Comparison of ENCODE assay signal across 8 cellular contexts in genomic region chr1:24503003-24503751, GRCh38. TPM values are rescaled to one million over a fixed set of nuclear protein-coding genes. Genes with fewer than 3 reads are reported as not detected.
DNase-seq lines count a peak whose midpoint lies in the region; ATAC-seq, FAIRE-seq and TF ChIP-seq lines count a peak whose summit lies in the region.

No MANE protein-coding gene starts in this region.

- H3K4me2 ChIP-seq in OCI-LY3 (ENCODE audit: low read length), result peak overlapping the region; percentile 81

- H2AFZ ChIP-seq in OCI-LY3 (ENCODE audit: low read depth, low read length), result peak overlapping the region; percentile 4; the same call in 1 of the 2 replicates

- H3K4me3 ChIP-seq in OCI-LY3 (ENCODE audit: low read length) (peak overlapping the region; percentile 97), coronary artery (peak overlapping the region; percentile 79), mononuclear cell (ENCODE audit: low read length) (peak overlapping the region; percentile 77), aorta (ENCODE audit: low read length in 2 of 2) (peak overlapping the region; percentile 55 to 87)

- H3K36me3 ChIP-seq in OCI-LY3 (replicated peaks; ENCODE audit: low read depth, low read length), result no peaks in the 10 kb centered on the region
- H3K36me3 ChIP-seq in aorta (ENCODE audit: control insufficient read depth in 1 of 2, insufficient read depth in 2 of 2, low read length in 1 of 2), result no peaks in the 10 kb centered on the region

- TF ChIP-seq CTCF in OCI-LY3 (IDR thresholded peaks at IDR 0.05; ENCODE audit: low read depth, low read length), result no peak
- TF ChIP-seq CTCF in coronary artery (IDR thresholded peaks at IDR 0.05), result no peak

- H3K27ac ChIP-seq in OCI-LY3 (ENCODE audit: low read length) (no peak overlapping the region), coronary artery (peak overlapping the region in 1 of 2 donors; percentile 64), aorta (ENCODE audit: low read depth in 1 of 2, low read length in 2 of 2) (no peak overlapping the region)

- 11 to 23% methylated on average over 33 to 61 of the region's 61 CpGs for WGBS in aorta, 2 donors

- no peak for TF ChIP-seq POLR2A in GM12891 (IDR thresholded peaks at IDR 0.05; ENCODE audit: low read depth, low read length)

- H3K79me2 ChIP-seq in OCI-LY3 (ENCODE audit: low read length), result no peaks in the 10 kb centered on the region

- intact Hi-C loops in aorta (cut with DNase I), result no loop called here

- no peak for FAIRE-seq in GM12891 (lab: Jason Lieb, UNC)

- H4K20me1 ChIP-seq in OCI-LY3 (ENCODE audit: insufficient read depth, low read length), result no peaks in the 10 kb centered on the region

- ATAC-seq in aorta (ENCODE audit: low FRiP score), result no peak

- H3K9me3 ChIP-seq in OCI-LY3 (ENCODE audit: insufficient read depth, low read length), result no peaks in the 10 kb centered on the region
- no peaks in the 10 kb centered on the region for H3K9me3 ChIP-seq in mononuclear cell (ENCODE audit: low read depth, low read length)
- no peaks in the 10 kb centered on the region for H3K9me3 ChIP-seq in aorta (ENCODE audit: control insufficient read depth, low read length)

- H3K27me3 ChIP-seq in OCI-LY3 (ENCODE audit: low read depth, low read length) (no peaks in the 10 kb centered on the region), mononuclear cell (ENCODE audit: insufficient read depth, low read length) (no peaks in the 10 kb centered on the region), aorta (ENCODE audit: control insufficient read depth in 1 of 2, insufficient read depth in 2 of 2, low read length in 1 of 2) (no peaks in the 10 kb centered on the region)

- peaks cover 15% of the 10 kb centered on the region for H3K4me1 ChIP-seq in OCI-LY3 (ENCODE audit: low read length)
- H3K4me1 ChIP-seq in mononuclear cell (ENCODE audit: insufficient read depth, low read length), result peaks cover 45% of the 10 kb centered on the region
- H3K4me1 ChIP-seq in aorta (ENCODE audit: control insufficient read depth in 1 of 2, insufficient read depth in 2 of 2, low read length in 2 of 2), result no peaks in the 10 kb centered on the region

- peak in 2 of 3 experiments; percentile 43 to 49 for DNase-seq in NCI-H1417 (lab: John Stamatoyannopoulos, UW)
- DNase-seq in NCI-H1417 treated with DMSO at 0.1 percent for 48 hours (lab: John Stamatoyannopoulos, UW), result no peak
- DNase-seq in coronary artery (ENCODE audit: low spot score), result no peak
- no peak for DNase-seq in aorta
- no peak for DNase-seq in NCI-H2107 treated with DMSO at 0.1 percent for 48 hours (lab: John Stamatoyannopoulos, UW; ENCODE audit: unreplicated experiment)
- no peak for DNase-seq in GM12891 (ENCODE audit: insufficient read length, low spot score)

- peak overlapping the region; percentile 70 for H3K9ac ChIP-seq in OCI-LY3 (ENCODE audit: low read length)

TF ChIP-seq in GM12891, 5 proteins besides CTCF, POLR2A, EP300 and RAD21:
- TF ChIP-seq PAX5 (IDR thresholded peaks at IDR 0.05; ENCODE audit: insufficient read depth, low read length, severe bottlenecking) (no peak), POU2F2 (IDR thresholded peaks at IDR 0.05; ENCODE audit: low read depth, low read length) (no peak), POLR2AphosphoS5 (IDR thresholded peaks at IDR 0.05; ENCODE audit: low read depth, low read length) (no peak), TAF1 (IDR thresholded peaks at IDR 0.05; ENCODE audit: low read depth, low read length) (no peak), SPI1 (IDR thresholded peaks at IDR 0.05; ENCODE audit: low read depth, low read length) (no peak)

RNA-seq across cellular contexts. Expression of gene RCAN3, which starts 0.5 kb away (rescaled TPM):
- total RNA-seq in mononuclear cell, result 122 TPM
- total RNA-seq in aorta, result 1 to 10 TPM; 3.8 to 4.8 TPM
- 1 to 10 TPM in 1 of 2 donors, under 1 TPM in 1; 0.84 to 2.4 TPM for polyA plus RNA-seq in aorta
- 0.71 TPM for polyA plus RNA-seq in GM12891 (2012; ENCODE audit: low read depth, missing spikeins)

RNA-seq across cellular contexts. Expression of gene NCMAP, which starts 52.7 kb away (rescaled TPM):
- total RNA-seq in mononuclear cell (0.10 TPM), aorta (under 1 TPM; 0.62 to 0.81 TPM)
- polyA plus RNA-seq in aorta, result under 1 TPM in 1 of 2 donors, not detected in 1; 0.25 TPM
- not detected for polyA plus RNA-seq in GM12891 (2012; ENCODE audit: low read depth, missing spikeins)

Comparison
In these comparisons a context has a peak if more than half of its experiments do, and no peak if none do; other contexts are left out.
1. DNase-seq: peak in NCI-H1417 (2 of 3); none in NCI-H1417 treated with DMSO at 0.1 percent for 48 hours (single experiment), coronary artery (single experiment), aorta (0 of 2), NCI-H2107 treated with DMSO at 0.1 percent for 48 hours (single experiment) and GM12891 (single experiment).
2. RNA of gene RCAN3, which starts 0.5 kb away (total RNA-seq): 122 TPM in mononuclear cell (single experiment); 3.8 to 4.8 TPM in aorta; every median in the first group is over 10 times any median in the second.
3. Peak in every context shown above with its lines, with median percentiles within 50 percentile points of each other: H3K4me3 ChIP-seq.